18 cellular contexts compared by ENCODE assay signal in genomic region chr12:5921966-5922365, GRCh38. TPM values are rescaled to one million over a fixed set of nuclear protein-coding genes. Genes with fewer than 3 reads are reported as not detected.
"Had no signal": no experiment of that assay in that cellular context is flagged by ENCODE, and none has a peak within 500 bp of the region (broad histone marks: within the 10 kb centered on the region; RNA-seq: fewer than 3 reads in every experiment).

No MANE protein-coding gene starts in this region.

- H3K27ac ChIP-seq: esophagus squamous epithelium, gastroesophageal sphincter, left ventricle myocardium inferior, lower lobe of right lung, psoas muscle, suprapubic skin, thyroid gland, upper lobe of left lung, vagina had no signal

- H3K4me1 ChIP-seq: esophagus squamous epithelium, gastroesophageal sphincter, left ventricle myocardium inferior, lower lobe of right lung, psoas muscle, suprapubic skin, thyroid gland, upper lobe of left lung, vagina had no signal

- H3K27me3 ChIP-seq: suprapubic skin, thyroid gland, upper lobe of left lung, vagina had no signal

- DNase-seq: esophagus squamous epithelium; foreskin fibroblast; glutamatergic neuron; left ventricle myocardium inferior; lower lobe of right lung; midbrain; psoas muscle; stimulated activated CD4-positive, alpha-beta T cell treated with anti-CD3 and anti-CD28 coated beads, Interleukin-2, amount 100 ng/mL, for 48 hours; stimulated activated CD8-positive, alpha-beta memory T cell treated with anti-CD3 and anti-CD28 coated beads, Interleukin-4, amount 100 ng/mL, for 48 hours; stimulated activated naive CD8-positive, alpha-beta T cell treated with anti-CD3 and anti-CD28 coated beads, Interleukin-15, Interleukin-2, amounts not matched to agents 100 U/mL and 50 U/mL, for 24 hours; thyroid gland; upper lobe of left lung had no signal

- ATAC-seq: gastroesophageal sphincter; lower lobe of right lung; natural killer cell treated with Interleukin-12 subunit alpha and Interleukin-12 subunit beta and Interleukin-15 and Interleukin-18, amount 100 ng/mL, for 72 hours; psoas muscle; stimulated activated effector memory CD8-positive, alpha-beta T cell treated with anti-CD3 and anti-CD28 coated beads, Interleukin-12 subunit alpha, Interleukin-12 subunit beta, amount 100 ng/mL, for 72 hours; stimulated activated naive CD8-positive, alpha-beta T cell treated with anti-CD3 and anti-CD28 coated beads, Interleukin-15, Interleukin-2, amounts not matched to agents 100 U/mL and 50 U/mL, for 24 hours had no signal

- H3K9me3 ChIP-seq: esophagus squamous epithelium, gastroesophageal sphincter, left ventricle myocardium inferior, lower lobe of right lung, psoas muscle, suprapubic skin, thyroid gland, upper lobe of left lung, vagina had no signal

- H3K36me3 ChIP-seq: esophagus squamous epithelium, gastroesophageal sphincter, lower lobe of right lung, suprapubic skin, thyroid gland, vagina had no signal

- H3K4me3 ChIP-seq: esophagus squamous epithelium, gastroesophageal sphincter, left ventricle myocardium inferior, lower lobe of right lung, psoas muscle, smooth muscle cell, suprapubic skin, thyroid gland, upper lobe of left lung, vagina had no signal

RNA-seq across cellular contexts. Expression of gene ANO2, which starts 23.1 kb away (rescaled TPM):
- total RNA-seq: natural killer cell treated with Interleukin-12 subunit alpha and Interleukin-12 subunit beta and Interleukin-15 and Interleukin-18, amount 100 ng/mL, for 72 hours had no signal
- polyA plus RNA-seq: smooth muscle cell had no signal
